ENCODE assay signal across 8 cellular contexts in genomic region chr2:127415593-127416485, GRCh38. TPM values are rescaled to one million over a fixed set of nuclear protein-coding genes. Genes with fewer than 3 reads are reported as not detected.
DNase-seq lines count a peak whose midpoint lies in the region; ATAC-seq, FAIRE-seq and TF ChIP-seq lines count a peak whose summit lies in the region.

No MANE protein-coding gene starts in this region.

- WGBS in A549 (ENCODE audit: missing lambda C conversion rate) = 44% methylated on average over 36 of the region's 53 CpGs
- 14 to 16% methylated on average over 53 of the region's 53 CpGs for WGBS in aorta, 2 donors

- peaks cover 8% of the 10 kb centered on the region; the same call in 1 of the 3 replicates for H3K9me3 ChIP-seq in A549
- H3K9me3 ChIP-seq in PC-9 (ENCODE audit: insufficient read depth, low read depth) = no peaks in the 10 kb centered on the region
- H3K9me3 ChIP-seq in aorta (ENCODE audit: control insufficient read depth, low read length) = no peaks in the 10 kb centered on the region

- H3K79me2 ChIP-seq in PC-9 (ENCODE audit: low read depth) = no peaks in the 10 kb centered on the region

- H4K20me1 ChIP-seq in PC-9 (ENCODE audit: insufficient read depth) = no peaks in the 10 kb centered on the region

- DNase-seq in A549 (ENCODE audit: low read depth in 1 of 2, low spot score in 1 of 2) = peak; percentile 70 to 81
- peak; percentile 74 to 87 for DNase-seq in PC-9
- DNase-seq in activated naive CD4-positive, alpha-beta T cell treated with Interleukin-2 at 50 U/mL for 16 hours = peak; percentile 82
- peak; percentile 63 for DNase-seq in left cardiac atrium
- peak; percentile 80 for DNase-seq in retina
- peak; percentile 76 to 87 for DNase-seq in aorta

- no peaks in the 10 kb centered on the region for H3K9me2 ChIP-seq in PC-9 (ENCODE audit: insufficient read depth)

- H3K27me3 ChIP-seq in PC-9 (ENCODE audit: insufficient read depth, low read depth) = no peaks in the 10 kb centered on the region
- H3K27me3 ChIP-seq in aorta (ENCODE audit: control insufficient read depth in 1 of 2, insufficient read depth in 2 of 2, low read length in 1 of 2) = no peaks in the 10 kb centered on the region

- peak; percentile 55 to 83 for ATAC-seq in A549
- peak; percentile 78 for ATAC-seq in GM19043 (IDR thresholded peaks at IDR 0.05; ENCODE audit: low read depth, unreplicated experiment)
- peak; percentile 81 for ATAC-seq in HG03432 (IDR thresholded peaks at IDR 0.05; ENCODE audit: unreplicated experiment)
- peak; percentile 75 to 76 for ATAC-seq in left cardiac atrium
- peak; percentile 54 for ATAC-seq in aorta (ENCODE audit: low FRiP score)

- TF ChIP-seq POLR2A in A549 (IDR thresholded peaks at IDR 0.05; ENCODE audit: low read length) = no peak

- no peak for TF ChIP-seq EP300 in A549 (IDR thresholded peaks at IDR 0.05)

- peak overlapping the region; percentile 61 for H2AFZ ChIP-seq in PC-9

- intact Hi-C loops in PC-9 (cut with micrococcal nuclease; ENCODE audit: unreplicated experiment) = loop anchor here (10.0 kb wide), 1 partner anchor 91 kb away; no protein-coding TSS in a partner anchor
- intact Hi-C loops in left cardiac atrium (cut with DNase I) = loop anchor here in 1 of 2 donors (5.0 kb wide), 1 partner anchor 69 kb away; no protein-coding TSS in a partner anchor
- intact Hi-C loops in aorta (cut with DNase I) = loop anchor here in 1 of 2 donors (5.0 to 10.0 kb wide), 2 partner anchors 34 to 51 kb away; no protein-coding TSS in a partner anchor

- H3F3A ChIP-seq in PC-9 (ENCODE audit: insufficient read depth, low read depth) = peaks cover 42% of the 10 kb centered on the region

- BruUV-seq in PC-9 (replicated peaks; lab: Mats Ljungman, UMichigan) = no TSS peak

- POLR2A ChIA-PET in A549 (lab: Yijun Ruan, JAX) (interaction anchor here (0.5 to 0.6 kb wide), 2 partner anchors 88 to 214 kb away, joined by 3 to 4 read pairs; no protein-coding TSS in a partner anchor), PC-9 (lab: Charles Lee; ENCODE audit: unreplicated experiment) (interaction anchor here (0.6 to 0.7 kb wide), 2 partner anchors 14 to 95 kb away, joined by 3 to 4 read pairs; no protein-coding TSS in a partner anchor)

- H3K4me3 ChIP-seq in A549 (peak overlapping the region; percentile 31), PC-9 (peak overlapping the region; percentile 50), aorta (ENCODE audit: low read length in 2 of 2) (no peak overlapping the region)

- no peak for FAIRE-seq in A549 (lab: Jason Lieb, UNC)

- peak; percentile 53; the same call in 2 of the 3 replicates for TF ChIP-seq CTCF in A549 (IDR thresholded peaks at IDR 0.05)
- TF ChIP-seq CTCF in PC-9 (conservative IDR thresholded peaks at IDR 0.05) = peak; percentile 81

- H3K4me1 ChIP-seq in A549 = peaks cover 56% of the 10 kb centered on the region
- H3K4me1 ChIP-seq in PC-9 (replicated peaks; ENCODE audit: insufficient read depth) = peaks cover 61% of the 10 kb centered on the region
- peaks cover 2 to 3% of the 10 kb centered on the region in 2 donors for H3K4me1 ChIP-seq in aorta (ENCODE audit: control insufficient read depth in 1 of 2, insufficient read depth in 2 of 2, low read length in 2 of 2)

- peak; percentile 59 to 67 for TF ChIP-seq RAD21 in A549 (conservative IDR thresholded peaks at IDR 0.05 in 1 of 2, IDR thresholded peaks at IDR 0.05 in 1 of 2)

- H3K27ac ChIP-seq in A549 (peak overlapping the region; percentile 84 to 97), PC-9 (no peak overlapping the region), aorta (ENCODE audit: low read depth in 1 of 2, low read length in 2 of 2) (no peak overlapping the region)

- CTCF ChIA-PET in A549 (lab: Yijun Ruan, JAX) = interaction anchor here (0.8 to 4.3 kb wide), 26 partner anchors 9 to 91 kb away, joined by 3 to 23 read pairs (median 4); no protein-coding TSS in a partner anchor
- CTCF ChIA-PET in PC-9 (lab: Charles Lee) = interaction anchor here (0.6 to 1.3 kb wide), 6 partner anchors 15 to 219 kb away, joined by 3 to 5 read pairs (median 3); no protein-coding TSS in a partner anchor

- H3K36me3 ChIP-seq in PC-9 (ENCODE audit: low read depth) (no peaks in the 10 kb centered on the region), aorta (ENCODE audit: control insufficient read depth in 1 of 2, insufficient read depth in 2 of 2, low read length in 1 of 2) (no peaks in the 10 kb centered on the region)

- H3K4me2 ChIP-seq in A549 (peak overlapping the region; percentile 72), PC-9 (peak overlapping the region; percentile 83)

TF ChIP-seq in A549, 52 proteins besides CTCF, POLR2A, EP300 and RAD21:
- peak; percentile 35; the same call in 1 of the 2 replicates for TF ChIP-seq BHLHE40 (IDR thresholded peaks at IDR 0.05; ENCODE audit: low read depth, low read length)
- no peak for TF ChIP-seq TFCP2L1 (CRISPR knock-in tag; IDR thresholded peaks at IDR 0.05)
- no peak for TF ChIP-seq FOSL2 (IDR thresholded peaks at IDR 0.05)
- TF ChIP-seq FOSL2 (CRISPR knock-in tag; IDR thresholded peaks at IDR 0.05) = 0 out of 2 replicates have a peak, but pooled peaks have one; percentile 36
- TF ChIP-seq FOXS1 (CRISPR knock-in tag; IDR thresholded peaks at IDR 0.05) = no peak
- peak; percentile 94 for TF ChIP-seq MAX (IDR thresholded peaks at IDR 0.05)
- TF ChIP-seq, protein P1, sequence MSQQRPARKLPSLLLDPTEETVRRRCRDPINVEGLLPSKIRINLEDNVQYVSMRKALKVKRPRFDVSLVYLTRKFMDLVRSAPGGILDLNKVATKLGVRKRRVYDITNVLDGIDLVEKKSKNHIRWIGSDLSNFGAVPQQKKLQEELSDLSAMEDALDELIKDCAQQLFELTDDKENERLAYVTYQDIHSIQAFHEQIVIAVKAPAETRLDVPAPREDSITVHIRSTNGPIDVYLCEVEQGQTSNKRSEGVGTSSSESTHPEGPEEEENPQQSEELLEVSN (IDR thresholded peaks at IDR 0.05; ENCODE audit: borderline replicate concordance, low read depth) = peak; percentile 91
- no peak for TF ChIP-seq RFX5 (IDR thresholded peaks at IDR 0.05)
- 0 out of 2 replicates have a peak, but pooled peaks have one; percentile 55 for TF ChIP-seq HOXB5 (CRISPR knock-in tag; IDR thresholded peaks at IDR 0.05)
- peak; percentile 60 for TF ChIP-seq SMC3 (IDR thresholded peaks at IDR 0.05)
- TF ChIP-seq, protein P2, sequence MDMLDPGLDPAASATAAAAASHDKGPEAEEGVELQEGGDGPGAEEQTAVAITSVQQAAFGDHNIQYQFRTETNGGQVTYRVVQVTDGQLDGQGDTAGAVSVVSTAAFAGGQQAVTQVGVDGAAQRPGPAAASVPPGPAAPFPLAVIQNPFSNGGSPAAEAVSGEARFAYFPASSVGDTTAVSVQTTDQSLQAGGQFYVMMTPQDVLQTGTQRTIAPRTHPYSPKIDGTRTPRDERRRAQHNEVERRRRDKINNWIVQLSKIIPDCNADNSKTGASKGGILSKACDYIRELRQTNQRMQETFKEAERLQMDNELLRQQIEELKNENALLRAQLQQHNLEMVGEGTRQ (IDR thresholded peaks at IDR 0.05) = peak; percentile 80
- TF ChIP-seq, protein P3, sequence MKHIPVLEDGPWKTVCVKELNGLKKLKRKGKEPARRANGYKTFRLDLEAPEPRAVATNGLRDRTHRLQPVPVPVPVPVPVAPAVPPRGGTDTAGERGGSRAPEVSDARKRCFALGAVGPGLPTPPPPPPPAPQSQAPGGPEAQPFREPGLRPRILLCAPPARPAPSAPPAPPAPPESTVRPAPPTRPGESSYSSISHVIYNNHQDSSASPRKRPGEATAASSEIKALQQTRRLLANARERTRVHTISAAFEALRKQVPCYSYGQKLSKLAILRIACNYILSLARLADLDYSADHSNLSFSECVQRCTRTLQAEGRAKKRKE (CRISPR knock-in tag; IDR thresholded peaks at IDR 0.05; ENCODE audit: low read depth) = 0 out of 2 replicates have a peak, but pooled peaks have one; percentile 42

RNA-seq across cellular contexts. Expression of gene PROC, which starts 2.4 kb away (rescaled TPM):
- polyA plus RNA-seq in A549 (2011; rRNA removed) (2.0 and 2.6 TPM in 2 replicates), A549 (2017; fragmentation: RNase III; extraction: RNeasy Plus Mini Kit Qiagen cat#74134 plus additional on column Dnase treatment) (6.4 to 7.9 TPM (median 7.7 TPM) in 3 replicates), aorta (under 1 TPM; 0.26 to 0.50 TPM)
- 6.3 and 7.1 TPM in 2 replicates for polyA plus RNA-seq in A549 (2012; cell fraction: cytosol; rRNA removed)
- polyA plus RNA-seq in A549 (2012; cell fraction: nucleus; rRNA removed) = 5.4 and 6.3 TPM in 2 replicates
- polyA minus RNA-seq in A549 (2011; rRNA and poly(A)+ RNA removed) = 0.54 and 1.4 TPM in 2 replicates
- total RNA-seq in PC-9 (2021) (5.8 and 6.1 TPM in 2 replicates), left cardiac atrium (not detected), aorta (under 1 TPM in 1 of 2 donors, not detected in 1; 0.58 TPM)

RNA-seq across cellular contexts. Expression of gene MAP3K2, which starts 28.1 kb away (rescaled TPM):
- polyA plus RNA-seq in A549 (2011; rRNA removed) = 29.7 and 36.1 TPM in 2 replicates
- polyA plus RNA-seq in A549 (2012; cell fraction: cytosol; rRNA removed) = 4.9 and 7.0 TPM in 2 replicates
- polyA plus RNA-seq in A549 (2012; cell fraction: nucleus; rRNA removed) = 4.5 and 5.3 TPM in 2 replicates
- polyA plus RNA-seq in A549 (2017; fragmentation: RNase III; extraction: RNeasy Plus Mini Kit Qiagen cat#74134 plus additional on column Dnase treatment) = 12.3 to 13.2 TPM (median 12.8 TPM) in 3 replicates
- polyA minus RNA-seq in A549 (2011; rRNA and poly(A)+ RNA removed) = 43.3 and 43.6 TPM in 2 replicates
- 75.9 and 81.2 TPM in 2 replicates for total RNA-seq in PC-9 (2021)
- total RNA-seq in left cardiac atrium = 10 to 100 TPM; 29.3 to 31.2 TPM
- total RNA-seq in aorta = 10 to 100 TPM; 67.6 to 79.3 TPM
- 10 to 100 TPM in 1 of 2 donors, 1 to 10 TPM in 1; 6.6 to 13.5 TPM for polyA plus RNA-seq in aorta

Comparison
In these comparisons a context has a peak if more than half of its experiments do, and no peak if none do; other contexts are left out.
1. H3K27ac ChIP-seq: peak in A549 (2 of 2); none in PC-9 (single experiment) and aorta (0 of 2).
2. H3K4me3 ChIP-seq: peak in A549 (single experiment) and PC-9 (single experiment); none in aorta (0 of 2).
3. Peak in every context shown above with its lines, with median percentiles within 50 percentile points of each other: ATAC-seq and DNase-seq.